8 cellular contexts compared by ENCODE assay signal in genomic region chr13:99033814-99034213, GRCh38. TPM values are rescaled to one million over a fixed set of nuclear protein-coding genes. Genes with fewer than 3 reads are reported as not detected.
DNase-seq lines count a peak whose midpoint lies in the region; ATAC-seq and TF ChIP-seq lines count a peak whose summit lies in the region.

No MANE protein-coding gene starts in this region.

- DNase-seq in G401 (ENCODE audit: low spot score) (peak; percentile 83), NAMALWA (ENCODE audit: low spot score) (peak; percentile 65), right atrium auricular region (ENCODE audit: low spot score) (no peak), thoracic aorta (ENCODE audit: low spot score) (no peak), NCI-H2029 (lab: John Stamatoyannopoulos, UW) (no peak)
- DNase-seq in activated naive CD8-positive, alpha-beta T cell treated with anti-CD3 and anti-CD28 coated beads, Interleukin-2, amount 50 U/mL, for 24 hours, result no peak
- DNase-seq in NK-92 treated with Interleukin-12 subunit alpha and Interleukin-12 subunit beta, amount 100 ng/mL, for 24 hours (lab: John Stamatoyannopoulos, UW), result no peak

- H3K27me3 ChIP-seq in right atrium auricular region, result no peaks in the 10 kb centered on the region
- no peaks in the 10 kb centered on the region for H3K27me3 ChIP-seq in thoracic aorta (replicated peaks; ENCODE audit: insufficient read depth)

- no peaks in the 10 kb centered on the region for H3K36me3 ChIP-seq in right atrium auricular region
- H3K36me3 ChIP-seq in thoracic aorta, result no peaks in the 10 kb centered on the region

- H3K4me1 ChIP-seq in right atrium auricular region (no peaks in the 10 kb centered on the region), thoracic aorta (ENCODE audit: control insufficient read depth in 1 of 2, low read depth in 2 of 2) (no peaks in the 10 kb centered on the region)

- no peak overlapping the region for H3K27ac Mint-ChIP-seq in activated naive CD8-positive, alpha-beta T cell treated with anti-CD3 and anti-CD28 coated beads, Interleukin-2, amount 50 U/mL, for 24 hours

- H3K4me3 Mint-ChIP-seq in activated naive CD8-positive, alpha-beta T cell treated with anti-CD3 and anti-CD28 coated beads, Interleukin-2, amount 50 U/mL, for 24 hours, result no peak overlapping the region

- in situ Hi-C loops in G401 (cut with HindIII; ENCODE audit: low sequenced_read_pairs), result no loop called here

- peak; percentile 69 for ATAC-seq in activated naive CD8-positive, alpha-beta T cell treated with anti-CD3 and anti-CD28 coated beads, Interleukin-2, amount 50 U/mL, for 24 hours
- ATAC-seq in thoracic aorta (ENCODE audit: insufficient number of reproducible peaks, low FRiP score, low read depth), result no peak
- ATAC-seq in GM21528 (IDR thresholded peaks at IDR 0.05; ENCODE audit: low FRiP score, unreplicated experiment), result no peak

- peaks cover 8% of the 10 kb centered on the region for H3K9me3 Mint-ChIP-seq in activated naive CD8-positive, alpha-beta T cell treated with anti-CD3 and anti-CD28 coated beads, Interleukin-2, amount 50 U/mL, for 24 hours

- no peak overlapping the region for H3K4me3 ChIP-seq in right atrium auricular region
- no peak overlapping the region for H3K4me3 ChIP-seq in thoracic aorta

- TF ChIP-seq CTCF in right atrium auricular region (IDR thresholded peaks at IDR 0.05), result peak; percentile 51 to 69
- TF ChIP-seq CTCF in thoracic aorta (IDR thresholded peaks at IDR 0.05), result peak; percentile 50

- H3K9me3 ChIP-seq in right atrium auricular region (no peaks in the 10 kb centered on the region), thoracic aorta (no peaks in the 10 kb centered on the region)

- H3K27ac ChIP-seq in right atrium auricular region (no peak overlapping the region), thoracic aorta (no peak overlapping the region)

- peaks cover 38% of the 10 kb centered on the region for H3K4me1 Mint-ChIP-seq in activated naive CD8-positive, alpha-beta T cell treated with anti-CD3 and anti-CD28 coated beads, Interleukin-2, amount 50 U/mL, for 24 hours

- H3K27me3 Mint-ChIP-seq in activated naive CD8-positive, alpha-beta T cell treated with anti-CD3 and anti-CD28 coated beads, Interleukin-2, amount 50 U/mL, for 24 hours, result no peaks in the 10 kb centered on the region

- H3K36me3 Mint-ChIP-seq in activated naive CD8-positive, alpha-beta T cell treated with anti-CD3 and anti-CD28 coated beads, Interleukin-2, amount 50 U/mL, for 24 hours (ENCODE audit: low read depth), result peaks cover 8% of the 10 kb centered on the region

RNA-seq across cellular contexts. Expression of gene DOCK9, which starts 56.0 kb away (rescaled TPM):
- total RNA-seq in G401 (2014; rRNA removed; shearing (Covaris generic)), result 0.18 and 0.51 TPM in 2 replicates
- total RNA-seq in right atrium auricular region (10 to 100 TPM; 79.6 to 80.5 TPM), thoracic aorta (100 to 1,000 TPM in 1 of 2 donors, 10 to 100 TPM in 1; 58.6 to 102 TPM)

Comparison
In these comparisons a context has a peak if more than half of its experiments do, and no peak if none do; other contexts are left out.
1. DNase-seq: peak in G401 (single experiment) and NAMALWA (single experiment); none in activated naive CD8-positive, alpha-beta T cell treated with anti-CD3 and anti-CD28 coated beads, Interleukin-2, amount 50 U/mL, for 24 hours (single experiment), right atrium auricular region (single experiment), thoracic aorta (single experiment), NK-92 treated with Interleukin-12 subunit alpha and Interleukin-12 subunit beta, amount 100 ng/mL, for 24 hours (single experiment) and NCI-H2029 (single experiment).
2. RNA of gene DOCK9, which starts 56.0 kb away (total RNA-seq): 58.6 to 102 TPM in thoracic aorta and 79.6 to 80.5 TPM in right atrium auricular region; 0.18 to 0.51 TPM in G401; every median in the first group is over 10 times any median in the second.